ENCODE assay signal across 24 cellular contexts in the genomic region with DNA sequence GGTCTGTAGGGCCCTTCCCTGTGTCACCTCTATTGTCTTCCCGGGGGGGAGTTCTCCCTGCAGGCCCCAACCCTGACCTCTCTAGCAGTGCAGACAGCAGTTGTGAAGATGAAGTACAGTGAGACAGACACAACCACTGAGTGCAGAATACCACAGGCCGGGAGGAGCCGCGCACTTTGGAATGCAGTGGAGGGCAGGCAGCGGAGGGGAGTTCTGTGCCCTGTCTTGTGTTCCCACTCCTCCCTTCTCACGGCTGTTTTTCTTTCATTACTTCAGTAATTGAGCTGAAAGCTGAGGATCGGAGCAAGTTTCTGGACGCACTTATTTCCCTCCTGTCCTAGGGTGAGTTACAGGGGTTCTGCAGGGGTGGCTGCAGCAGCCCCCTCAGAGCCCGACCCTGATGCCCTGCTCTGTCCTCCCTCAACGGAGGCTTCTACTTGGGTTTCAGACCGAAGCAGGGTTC. TPM values are rescaled to one million over a fixed set of nuclear protein-coding genes. Genes with fewer than 3 reads are reported as not detected.
"Had no signal": no experiment of that assay in that cellular context is flagged by ENCODE, and none has a peak within 500 bp of the region (broad histone marks: within the 10 kb centered on the region; RNA-seq: fewer than 3 reads in every experiment).

No MANE protein-coding gene starts in this region.

- H3K27me3 ChIP-seq: testis, vagina had no signal

- ATAC-seq: activated T-helper 17 cell treated with anti-CD3 and anti-CD28 coated beads, Interleukin-2, amount 50 U/mL, for 72 hours; foreskin keratinocyte; left lung; natural killer cell had no signal

- H3K36me3 ChIP-seq: breast epithelium, vagina had no signal

- H3K27ac ChIP-seq: breast epithelium, foreskin keratinocyte, left lung, spleen, testis, vagina, WERI-Rb-1 had no signal

- H3K27me3 Mint-ChIP-seq: activated T-helper 17 cell treated with anti-CD3 and anti-CD28 coated beads, Interleukin-2, amount 50 U/mL, for 72 hours had no signal

- H3K4me3 Mint-ChIP-seq: activated naive CD8-positive, alpha-beta T cell treated with anti-CD3 and anti-CD28 coated beads for 36 hours; activated T-helper 17 cell treated with anti-CD3 and anti-CD28 coated beads, Interleukin-2, amount 50 U/mL, for 72 hours; dendritic cell treated with granulocyte-macrophage colony-stimulating factor and Interleukin-4, amounts not matched to agents 40 ng/mL and 50 ng/mL, for 4 days; mesothelial cell of epicardium; natural killer cell had no signal

- H3K9me3 Mint-ChIP-seq: activated naive CD8-positive, alpha-beta T cell treated with anti-CD3 and anti-CD28 coated beads for 36 hours; activated T-helper 17 cell treated with anti-CD3 and anti-CD28 coated beads, Interleukin-2, amount 50 U/mL, for 72 hours; dendritic cell treated with granulocyte-macrophage colony-stimulating factor and Interleukin-4, amounts not matched to agents 40 ng/mL and 50 ng/mL, for 4 days; natural killer cell had no signal

- H3K36me3 Mint-ChIP-seq: natural killer cell had no signal

- H3K27ac Mint-ChIP-seq: activated naive CD8-positive, alpha-beta T cell treated with anti-CD3 and anti-CD28 coated beads for 36 hours; activated T-helper 17 cell treated with anti-CD3 and anti-CD28 coated beads, Interleukin-2, amount 50 U/mL, for 72 hours; dendritic cell treated with granulocyte-macrophage colony-stimulating factor and Interleukin-4, amounts not matched to agents 40 ng/mL and 50 ng/mL, for 4 days; mesothelial cell of epicardium; natural killer cell had no signal

- DNase-seq: activated CD4-positive, alpha-beta T cell treated with anti-CD3 and anti-CD28 coated beads for 1 hour; activated naive CD8-positive, alpha-beta T cell treated with anti-CD3 and anti-CD28 coated beads for 36 hours; activated T-cell treated with anti-CD3 and anti-CD28 coated beads, Interleukin-2, amount 50 U/mL, for 1 hour; cerebellar nuclear complex; effector CD8-positive, alpha-beta T cell; foreskin keratinocyte; kidney; left lung; mammary epithelial cell; natural killer cell; occipital lobe; retina; spleen; stimulated activated CD4-positive, alpha-beta T cell treated with anti-CD3 and anti-CD28 coated beads, Interleukin-4, amount 100 ng/mL, for 1 hour; stimulated activated naive CD4-positive, alpha-beta T cell; testis; trophoblast cell; WERI-Rb-1 had no signal

- H3K4me1 ChIP-seq: breast epithelium, foreskin keratinocyte, testis had no signal

- H3K4me1 Mint-ChIP-seq: activated T-helper 17 cell treated with anti-CD3 and anti-CD28 coated beads, Interleukin-2, amount 50 U/mL, for 72 hours; natural killer cell had no signal

- H3K9me3 ChIP-seq: testis, vagina had no signal

- H3K4me3 ChIP-seq: breast epithelium, left lung, spleen, testis, vagina had no signal

RNA-seq across cellular contexts. Expression of a gene that starts 5.6 kb away (rescaled TPM):
- total RNA-seq: activated naive CD8-positive, alpha-beta T cell treated with anti-CD3 and anti-CD28 coated beads for 36 hours; astrocyte; foreskin keratinocyte; mammary epithelial cell; mesothelial cell of epicardium had no signal
- polyA plus RNA-seq: foreskin keratinocyte had no signal
